ENCODE assay signal across 8 cellular contexts in genomic region chr2:127415593-127416485, GRCh38. TPM values are rescaled to one million over a fixed set of nuclear protein-coding genes. Genes with fewer than 3 reads are reported as not detected.
DNase-seq lines count a peak whose midpoint lies in the region; ATAC-seq and TF ChIP-seq lines count a peak whose summit lies in the region.

No MANE protein-coding gene starts in this region.

- no peaks in the 10 kb centered on the region for H3K36me3 Mint-ChIP-seq in activated CD4-positive, alpha-beta memory T cell treated with anti-CD3 and anti-CD28 coated beads for 36 hours

- POLR2A ChIA-PET in activated CD4-positive, alpha-beta memory T cell treated with anti-CD3 and anti-CD28 coated beads for 36 hours (lab: Charles Lee), result interaction anchor here (1.0 to 2.1 kb wide), 3 partner anchors 17 to 29 kb away, joined by 3 to 7 read pairs (median 3); no protein-coding TSS in a partner anchor

- TF ChIP-seq CTCF in GM12874 (IDR thresholded peaks at IDR 0.05; ENCODE audit: insufficient read depth, low read depth, low read length) (peak; percentile 89), mucosa of descending colon (IDR thresholded peaks at IDR 0.05) (peak; percentile 81)

- H3K4me1 Mint-ChIP-seq in activated CD4-positive, alpha-beta memory T cell treated with anti-CD3 and anti-CD28 coated beads for 36 hours (ENCODE audit: low read depth), result peaks cover 34% of the 10 kb centered on the region

- DNase-seq in NCI-H1694 treated with DMSO at 0.1 percent for 48 hours (lab: John Stamatoyannopoulos, UW) (peak; percentile 50), mucosa of descending colon (peak; percentile 82 to 93 (median 90)), DMS114 treated with DMSO at 0.1 percent for 48 hours (lab: John Stamatoyannopoulos, UW; ENCODE audit: unreplicated experiment) (no peak)
- peak; percentile 91 for DNase-seq in activated CD4-positive, alpha-beta memory T cell treated with anti-CD3 and anti-CD28 coated beads for 36 hours
- peak; percentile 81 for DNase-seq in effector CD4-positive, alpha-beta T cell
- peak; percentile 64 for DNase-seq in stimulated activated CD8-positive, alpha-beta memory T cell treated with anti-CD3 and anti-CD28 coated beads, Interleukin-4, amount 100 ng/mL, for 24 hours (ENCODE audit: low read depth)

- peaks cover 5% of the 10 kb centered on the region for H3K9me3 Mint-ChIP-seq in activated CD4-positive, alpha-beta memory T cell treated with anti-CD3 and anti-CD28 coated beads for 36 hours

- intact Hi-C loops in activated CD4-positive, alpha-beta memory T cell treated with anti-CD3 and anti-CD28 coated beads for 36 hours (cut with micrococcal nuclease), result loop anchor here (1.0 kb wide), 2 partner anchors 39 to 61 kb away; no protein-coding TSS in a partner anchor
- intact Hi-C loops in mucosa of descending colon (cut with DNase I, micrococcal nuclease), result no loop called here

- no peaks in the 10 kb centered on the region for H3K36me3 ChIP-seq in mucosa of descending colon (ENCODE audit: low read depth)

- H3K4me3 Mint-ChIP-seq in activated CD4-positive, alpha-beta memory T cell treated with anti-CD3 and anti-CD28 coated beads for 36 hours, result peak overlapping the region; percentile 54

- H3K9me3 ChIP-seq in mucosa of descending colon, result no peaks in the 10 kb centered on the region

- H3K4me3 ChIP-seq in mucosa of descending colon, result no peak overlapping the region

- ATAC-seq in HG02623 (IDR thresholded peaks at IDR 0.05; ENCODE audit: unreplicated experiment) (peak; percentile 76), mucosa of descending colon (peak; percentile 98)

- H3K4me1 ChIP-seq in mucosa of descending colon (ENCODE audit: low read depth), result peaks cover 6% of the 10 kb centered on the region

- H3K27ac Mint-ChIP-seq in activated CD4-positive, alpha-beta memory T cell treated with anti-CD3 and anti-CD28 coated beads for 36 hours, result no peak overlapping the region

- CTCF ChIA-PET in activated CD4-positive, alpha-beta memory T cell treated with anti-CD3 and anti-CD28 coated beads for 36 hours (lab: Charles Lee), result interaction anchor here (0.7 to 2.8 kb wide), 20 partner anchors 8 to 219 kb away, joined by 3 to 21 read pairs (median 6); partner anchors contain the start of genes ERCC3 and MAP3K2

- peaks cover 13% of the 10 kb centered on the region for H3K27me3 Mint-ChIP-seq in activated CD4-positive, alpha-beta memory T cell treated with anti-CD3 and anti-CD28 coated beads for 36 hours

RNA-seq across cellular contexts. Expression of gene PROC, which starts 2.4 kb away (rescaled TPM):
- not detected for total RNA-seq in activated CD4-positive, alpha-beta memory T cell treated with anti-CD3 and anti-CD28 coated beads for 36 hours
- 1 to 10 TPM in 1 of 3 donors, under 1 TPM in 2; 0.80 to 3.6 (median 0.95) TPM for total RNA-seq in mucosa of descending colon

RNA-seq across cellular contexts. Expression of gene MAP3K2, which starts 28.1 kb away (rescaled TPM):
- 10 to 100 TPM; 33.4 to 34.9 TPM for total RNA-seq in activated CD4-positive, alpha-beta memory T cell treated with anti-CD3 and anti-CD28 coated beads for 36 hours
- total RNA-seq in mucosa of descending colon, result 10 to 100 TPM; 71.8 to 80.6 (median 77.1) TPM
